ENCODE assay signal across 9 cellular contexts in genomic region chr3:183560607-183561006, GRCh38. TPM values are rescaled to one million over a fixed set of nuclear protein-coding genes. Genes with fewer than 3 reads are reported as not detected.
DNase-seq lines count a peak whose midpoint lies in the region; ATAC-seq, FAIRE-seq and TF ChIP-seq lines count a peak whose summit lies in the region.
"Had no signal": no experiment of that assay in that cellular context is flagged by ENCODE, and none has a peak within 500 bp of the region (broad histone marks: within the 10 kb centered on the region; RNA-seq: fewer than 3 reads in every experiment).

No MANE protein-coding gene starts in this region.

- H3K9me3 ChIP-seq in SU-DHL-6 (ENCODE audit: insufficient read depth, low read length): no peaks in the 10 kb centered on the region

- H3F3A ChIP-seq in SU-DHL-6 (ENCODE audit: insufficient read depth): peaks cover 9% of the 10 kb centered on the region; the same call in 1 of the 2 replicates

- no peak overlapping the region for H3K9ac ChIP-seq in SU-DHL-6 (ENCODE audit: low read length)

- H4K20me1 ChIP-seq in SU-DHL-6 (ENCODE audit: low read depth, low read length): no peaks in the 10 kb centered on the region

- TF ChIP-seq CTCF in SU-DHL-6 (IDR thresholded peaks at IDR 0.05; ENCODE audit: insufficient read depth, low read length, poor library complexity, severe bottlenecking): peak; percentile 46

- DNase-seq in Caki2 (ENCODE audit: low read depth) (peak; percentile 31), GM18507 (ENCODE audit: extremely low spot score, insufficient read length, low read depth) (no peak), left colon (peak in 1 of 2 donors; percentile 45), NCI-H226 (no peak), H4 (ENCODE audit: low spot score) (no peak), NCI-H1930 (lab: John Stamatoyannopoulos, UW) (no peak)
- DNase-seq: NCI-H2171 had no signal

- H3K4me2 ChIP-seq in SU-DHL-6 (ENCODE audit: low read depth, low read length, poor library complexity, severe bottlenecking): no peak overlapping the region

- peak overlapping the region; percentile 14 for H2AFZ ChIP-seq in SU-DHL-6 (ENCODE audit: low read depth, low read length, severe bottlenecking)

- H3K36me3 ChIP-seq in SU-DHL-6 (ENCODE audit: low read length): no peaks in the 10 kb centered on the region

- no peaks in the 10 kb centered on the region for H3K27me3 ChIP-seq in SU-DHL-6 (ENCODE audit: low read length)

- no peaks in the 10 kb centered on the region for H3K9me2 ChIP-seq in SU-DHL-6 (replicated peaks; ENCODE audit: insufficient read depth, low read length)

- no peak overlapping the region for H3K27ac ChIP-seq in SU-DHL-6 (ENCODE audit: low read depth, low read length)

- no peak overlapping the region for H3K4me3 ChIP-seq in SU-DHL-6 (ENCODE audit: insufficient read depth, low read length, poor library complexity, severe bottlenecking)

- in situ Hi-C loops in Caki2 (cut with HindIII; ENCODE audit: low pct_unique_long_range_greater_than_20kb, low sequenced_read_pairs): no loop called here

- peaks cover 5% of the 10 kb centered on the region; the same call in 1 of the 2 replicates for H3K79me2 ChIP-seq in SU-DHL-6 (ENCODE audit: insufficient read depth, low read length)

- FAIRE-seq in GM18507 (lab: Jason Lieb, UNC): peak; percentile 45

- intact Hi-C loops in left colon (cut with DNase I, micrococcal nuclease): no loop called here

- peak; percentile 85 for ATAC-seq in left colon
- ATAC-seq in GM21737 (IDR thresholded peaks at IDR 0.05; ENCODE audit: unreplicated experiment): no peak

RNA-seq across cellular contexts. Expression of gene KLHL6, which starts 5.1 kb away (rescaled TPM):
- not detected in 2 replicates for total RNA-seq in Caki2 (2014; rRNA removed; shearing (Covaris generic); ENCODE audit: low replicate concordance)
- 1 to 10 TPM; 1.9 to 3.6 TPM for total RNA-seq in left colon
- not detected in 2 replicates for total RNA-seq in H4 (2014; rRNA removed; shearing (Covaris generic))
